Comparison of ENCODE assay signal across 8 cellular contexts in the genomic region with DNA sequence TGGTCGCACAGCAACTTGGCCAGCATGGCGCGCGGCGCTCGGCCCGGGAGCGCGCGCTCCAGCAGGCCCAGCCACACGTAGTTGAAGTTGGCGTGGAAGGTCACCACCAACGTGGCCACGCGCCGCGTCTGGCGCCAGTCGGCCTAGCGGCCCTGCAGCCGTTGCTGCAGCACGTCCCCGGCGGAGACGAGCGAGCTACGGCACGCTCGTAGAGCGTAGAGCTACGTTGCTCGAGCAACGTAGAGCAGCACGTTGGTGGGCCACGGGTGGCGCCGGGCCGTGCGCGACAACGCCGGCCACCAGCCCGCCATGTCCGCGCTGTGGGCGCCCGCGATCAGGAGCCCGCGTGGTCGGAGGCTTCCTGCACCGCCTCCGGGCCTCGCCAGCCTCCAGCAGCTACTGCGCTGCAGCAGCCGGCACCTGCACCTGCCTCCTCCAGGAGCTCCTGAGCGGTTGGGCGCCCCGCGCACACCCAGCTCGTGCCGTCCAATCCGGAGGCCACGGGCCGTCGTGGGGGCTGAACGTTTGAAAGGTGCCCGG. TPM values are rescaled to one million over a fixed set of nuclear protein-coding genes. Genes with fewer than 3 reads are reported as not detected.
DNase-seq lines count a peak whose midpoint lies in the region; ATAC-seq, FAIRE-seq and TF ChIP-seq lines count a peak whose summit lies in the region.

No MANE protein-coding gene starts in this region.

- H4K20me1 ChIP-seq in KMS-11 (ENCODE audit: insufficient read depth), result no peaks in the 10 kb centered on the region

- no peaks in the 10 kb centered on the region for H3K27me3 Mint-ChIP-seq in progenitor cell of endocrine pancreas

- no peak overlapping the region for H3K27ac Mint-ChIP-seq in progenitor cell of endocrine pancreas

- H3K4me3 Mint-ChIP-seq in progenitor cell of endocrine pancreas (ENCODE audit: low read depth), result no peak overlapping the region

- H3K36me3 ChIP-seq in KMS-11 (ENCODE audit: insufficient read depth), result no peaks in the 10 kb centered on the region; the same call in none of the 2 replicates
- H3K36me3 ChIP-seq in lower lobe of right lung, result peaks cover 5% of the 10 kb centered on the region

- peaks cover 13% of the 10 kb centered on the region for H3K4me1 ChIP-seq in KMS-11 (ENCODE audit: low read depth, poor library complexity, severe bottlenecking)
- H3K4me1 ChIP-seq in lower lobe of right lung, result peaks cover 10% of the 10 kb centered on the region

- DNase-seq in AML-193 (lab: John Stamatoyannopoulos, UW), result peak; percentile 11
- DNase-seq in T-helper 22 cell (ENCODE audit: low read depth), result peak; percentile 35
- peak; percentile 45 for DNase-seq in astrocyte of the hippocampus (ENCODE audit: low read depth, low spot score)
- peak; percentile 79 for DNase-seq in lower lobe of right lung
- peak; percentile 52 to 57 for DNase-seq in stimulated activated CD8-positive, alpha-beta memory T cell treated with anti-CD3 and anti-CD28 coated beads, Interleukin-2, amount 100 ng/mL, for 48 hours (ENCODE audit: low read depth in 2 of 2)
- DNase-seq in HTR-8/SVneo (ENCODE audit: insufficient read length, low spot score), result no peak
- no peak for DNase-seq in progenitor cell of endocrine pancreas (ENCODE audit: low spot score, unreplicated experiment)

- peak overlapping the region; percentile 76 for H2AFZ ChIP-seq in KMS-11 (ENCODE audit: low read depth)

- peak overlapping the region; percentile 42; the same call in 1 of the 2 replicates for H3K4me2 ChIP-seq in KMS-11

- no peaks in the 10 kb centered on the region for H3K36me3 Mint-ChIP-seq in progenitor cell of endocrine pancreas (ENCODE audit: insufficient read depth)

- peaks cover 15% of the 10 kb centered on the region; the same call in 1 of the 2 replicates for H3K79me2 ChIP-seq in KMS-11 (ENCODE audit: insufficient read depth, low read depth)

- ATAC-seq in lower lobe of right lung, result peak; percentile 95 to 97

- intact Hi-C loops in lower lobe of right lung (cut with DNase I), result no loop called here

- H3K4me3 ChIP-seq in KMS-11 (IDR thresholded peaks at IDR 0.05; ENCODE audit: insufficient read depth, low read depth, low read length), result no peak overlapping the region
- peak overlapping the region; percentile 62 for H3K4me3 ChIP-seq in lower lobe of right lung

- no peak for TF ChIP-seq CTCF in KMS-11 (conservative IDR thresholded peaks at IDR 0.05; ENCODE audit: low read depth, low read length)
- no peak for TF ChIP-seq CTCF in lower lobe of right lung (IDR thresholded peaks at IDR 0.05)
- TF ChIP-seq CTCF in progenitor cell of endocrine pancreas (IDR thresholded peaks at IDR 0.05; ENCODE audit: unreplicated experiment), result no peak

- no peak for FAIRE-seq in HTR-8/SVneo (lab: Jason Lieb, UNC)

- H3K27ac ChIP-seq in KMS-11, result peak overlapping the region; percentile 64
- H3K27ac ChIP-seq in lower lobe of right lung, result peak overlapping the region; percentile 67

- H3K9me3 Mint-ChIP-seq in progenitor cell of endocrine pancreas (ENCODE audit: low read depth), result no peaks in the 10 kb centered on the region

- H3K4me1 Mint-ChIP-seq in progenitor cell of endocrine pancreas (ENCODE audit: low read depth), result peaks cover 14% of the 10 kb centered on the region

- H3K9ac ChIP-seq in KMS-11, result peak overlapping the region; percentile 86

- H3K27me3 ChIP-seq in KMS-11 (ENCODE audit: insufficient read depth, low read depth) (no peaks in the 10 kb centered on the region), lower lobe of right lung (ENCODE audit: low read depth) (no peaks in the 10 kb centered on the region)

- no peaks in the 10 kb centered on the region for H3K9me3 ChIP-seq in lower lobe of right lung

RNA-seq across cellular contexts. Expression of gene SULT1A1, which starts 13.4 kb away (rescaled TPM):
- total RNA-seq in lower lobe of right lung, result 50.2 TPM
- 19.8 and 20.9 TPM in 2 replicates for total RNA-seq in progenitor cell of endocrine pancreas

RNA-seq across cellular contexts. Expression of gene NPIPB8, which starts 14.6 kb away (rescaled TPM):
- 2.7 TPM for total RNA-seq in lower lobe of right lung
- total RNA-seq in progenitor cell of endocrine pancreas, result 0.77 and 1.3 TPM in 2 replicates

RNA-seq across cellular contexts. Expression of gene SULT1A2, which starts 26.4 kb away (rescaled TPM):
- 10.3 TPM for total RNA-seq in lower lobe of right lung
- 3.2 and 3.9 TPM in 2 replicates for total RNA-seq in progenitor cell of endocrine pancreas

Comparison
In these comparisons a context has a peak if more than half of its experiments do, and no peak if none do; other contexts are left out.
1. DNase-seq: peak in AML-193 (2 of 2), T-helper 22 cell (single experiment), astrocyte of the hippocampus (single experiment), lower lobe of right lung (single experiment) and stimulated activated CD8-positive, alpha-beta memory T cell treated with anti-CD3 and anti-CD28 coated beads, Interleukin-2, amount 100 ng/mL, for 48 hours (2 of 2); none in HTR-8/SVneo (single experiment) and progenitor cell of endocrine pancreas (single experiment).